12 cellular contexts compared by ENCODE assay signal in the genomic region with DNA sequence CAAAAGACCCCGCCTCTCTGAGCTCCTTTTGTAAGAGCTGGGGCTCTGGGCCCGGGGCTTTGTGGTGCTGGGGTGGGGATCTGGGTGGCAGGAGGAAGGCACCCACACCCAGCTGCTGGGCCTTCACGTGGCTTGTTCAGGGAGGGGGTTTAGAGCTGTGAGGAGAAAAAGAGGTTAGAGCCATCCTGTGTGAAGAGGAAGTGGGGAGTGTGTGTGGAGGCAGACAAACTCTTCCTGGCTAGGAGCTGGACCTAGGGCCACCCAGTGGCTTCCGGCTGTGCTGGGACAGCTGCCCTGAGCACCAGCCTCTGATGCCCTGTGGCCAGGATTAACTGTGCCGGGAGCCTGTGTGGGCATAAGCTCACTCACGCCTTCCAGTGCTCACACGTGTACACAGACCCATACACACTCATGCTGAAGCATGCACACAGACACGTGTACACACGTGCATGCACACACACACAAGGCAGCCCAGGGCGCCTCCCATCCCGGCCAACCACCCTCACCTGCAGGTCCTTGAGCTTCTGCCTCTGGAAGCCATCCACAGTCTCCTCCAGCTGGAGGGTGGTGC. TPM values are rescaled to one million over a fixed set of nuclear protein-coding genes. Genes with fewer than 3 reads are reported as not detected.
DNase-seq lines count a peak whose midpoint lies in the region; ATAC-seq and TF ChIP-seq lines count a peak whose summit lies in the region.
"Had no signal": no experiment of that assay in that cellular context is flagged by ENCODE, and none has a peak within 500 bp of the region (broad histone marks: within the 10 kb centered on the region; RNA-seq: fewer than 3 reads in every experiment).

No MANE protein-coding gene starts in this region.

- DNase-seq in GM06990 (ENCODE audit: extremely low read depth, insufficient read length) (peak; percentile 46), naive B cell (peak; percentile 59), H9 (no peak), NCI-H1694 treated with DMSO at 0.1 percent for 48 hours (lab: John Stamatoyannopoulos, UW) (no peak), osteocyte (ENCODE audit: extremely low spot score, unreplicated experiment) (no peak)
- peak; percentile 28 for DNase-seq in activated CD8-positive, alpha-beta T cell treated with anti-CD3 and anti-CD28 coated beads for 36 hours

- H3K27ac ChIP-seq in H9 (ENCODE audit: insufficient read length, low read depth, low read length), result no peak overlapping the region
- H3K27ac ChIP-seq: esophagus muscularis mucosa, thoracic aorta had no signal

- H3K56ac ChIP-seq in H9 (ENCODE audit: insufficient read length, low read depth, low read length), result no peak overlapping the region

- no peaks in the 10 kb centered on the region for H3K79me1 ChIP-seq in H9 (ENCODE audit: insufficient read depth, low read depth, low read length, poor library complexity, severe bottlenecking)

- H4K91ac ChIP-seq in H9 (ENCODE audit: insufficient read length, low read depth, low read length), result no peak overlapping the region

- no peak overlapping the region for H2BK15ac ChIP-seq in H9 (ENCODE audit: low read depth, low read length)

- H3K9me3 Mint-ChIP-seq in activated CD8-positive, alpha-beta T cell treated with anti-CD3 and anti-CD28 coated beads for 36 hours, result no peaks in the 10 kb centered on the region
- no peaks in the 10 kb centered on the region for H3K9me3 Mint-ChIP-seq in naive B cell
- H3K9me3 Mint-ChIP-seq in H9, result no peaks in the 10 kb centered on the region
- no peaks in the 10 kb centered on the region for H3K9me3 Mint-ChIP-seq in osteocyte (ENCODE audit: unreplicated experiment)

- H2BK12ac ChIP-seq in H9 (ENCODE audit: insufficient read length, low read depth, low read length), result no peak overlapping the region

- POLR2A ChIA-PET in activated CD8-positive, alpha-beta T cell treated with anti-CD3 and anti-CD28 coated beads for 36 hours (lab: Charles Lee), result interaction anchor here (0.6 to 1.0 kb wide), 2 partner anchors 85 to 92 kb away, joined by 3 to 4 read pairs; no protein-coding TSS in a partner anchor

- H3K23ac ChIP-seq in H9 (ENCODE audit: insufficient read length, low read depth, low read length), result no peak overlapping the region

- H3K36me3 Mint-ChIP-seq in activated CD8-positive, alpha-beta T cell treated with anti-CD3 and anti-CD28 coated beads for 36 hours (ENCODE audit: low read depth), result no peaks in the 10 kb centered on the region
- H3K36me3 Mint-ChIP-seq in naive B cell (no peaks in the 10 kb centered on the region), H9 (ENCODE audit: insufficient read depth in 1 of 3, low read depth in 3 of 3) (no peaks in the 10 kb centered on the region), osteocyte (ENCODE audit: unreplicated experiment) (no peaks in the 10 kb centered on the region)

- H4K20me1 ChIP-seq in H9 (ENCODE audit: control insufficient read depth, insufficient read depth, insufficient read length), result no peaks in the 10 kb centered on the region

- H3K27me3 ChIP-seq in GM06990 (replicated peaks; ENCODE audit: control insufficient read depth, insufficient read depth, low read length), result no peaks in the 10 kb centered on the region
- H3K27me3 ChIP-seq in H9 (ENCODE audit: insufficient read depth, low read length), result no peaks in the 10 kb centered on the region
- H3K27me3 ChIP-seq: esophagus muscularis mucosa had no signal

- peaks cover 33% of the 10 kb centered on the region for H3K4me1 Mint-ChIP-seq in activated CD8-positive, alpha-beta T cell treated with anti-CD3 and anti-CD28 coated beads for 36 hours (ENCODE audit: low read depth)
- H3K4me1 Mint-ChIP-seq in naive B cell (peaks cover 18 to 47% (median 20%) of the 10 kb centered on the region in 3 donors), H9 (peaks cover 0 to 9% of the 10 kb centered on the region in 2 experiments; a peak in 2 of 4 replicates), osteocyte (ENCODE audit: unreplicated experiment) (no peaks in the 10 kb centered on the region)

- no peak overlapping the region for H3K9ac ChIP-seq in H9 (ENCODE audit: extremely low read depth, insufficient read length, low read length)

- no peak overlapping the region for H3K4me2 ChIP-seq in H9 (ENCODE audit: insufficient read depth, insufficient read length, low read length)

- H2AFZ ChIP-seq in H9 (ENCODE audit: low read length), result no peak overlapping the region

- no peak overlapping the region for H2BK20ac ChIP-seq in H9 (ENCODE audit: low read depth, low read length, poor library complexity, severe bottlenecking)

- H3K4me3 Mint-ChIP-seq in activated CD8-positive, alpha-beta T cell treated with anti-CD3 and anti-CD28 coated beads for 36 hours, result no peak overlapping the region
- peak overlapping the region in 6 of 8 donors; percentile 4 to 72 (median 58) for H3K4me3 Mint-ChIP-seq in naive B cell
- H3K4me3 Mint-ChIP-seq in H9, result no peak overlapping the region
- no peak overlapping the region for H3K4me3 Mint-ChIP-seq in osteocyte (ENCODE audit: unreplicated experiment)

- H3K79me2 ChIP-seq in H9 (ENCODE audit: insufficient read depth, low read length), result no peaks in the 10 kb centered on the region

- no peaks in the 10 kb centered on the region for H3K27me3 Mint-ChIP-seq in activated CD8-positive, alpha-beta T cell treated with anti-CD3 and anti-CD28 coated beads for 36 hours
- no peaks in the 10 kb centered on the region for H3K27me3 Mint-ChIP-seq in naive B cell
- peaks cover 23% of the 10 kb centered on the region for H3K27me3 Mint-ChIP-seq in H9 (ENCODE audit: low read depth)
- H3K27me3 Mint-ChIP-seq in osteocyte (ENCODE audit: unreplicated experiment), result peaks cover 13% of the 10 kb centered on the region

- no peak overlapping the region; the same call in 1 of the 2 replicates for H3K14ac ChIP-seq in H9 (ENCODE audit: insufficient read depth, low read length)

- H4K5ac ChIP-seq in H9 (ENCODE audit: insufficient read length, low read depth, low read length), result no peak overlapping the region

- intact Hi-C loops in activated CD8-positive, alpha-beta T cell treated with anti-CD3 and anti-CD28 coated beads for 36 hours (cut with micrococcal nuclease), result no loop called here

- no peak overlapping the region for H3K18ac ChIP-seq in H9 (ENCODE audit: insufficient read length, low read depth, low read length)

- no peak overlapping the region for H2BK5ac ChIP-seq in H9 (ENCODE audit: insufficient read length, low read length)

- H4K8ac ChIP-seq in H9 (replicated peaks; ENCODE audit: insufficient read length, low read depth, low read length), result no peak overlapping the region

- no peak overlapping the region for H3K4ac ChIP-seq in H9 (ENCODE audit: low read depth, low read length)

- no peak overlapping the region for H3T11ph ChIP-seq in H9 (ENCODE audit: low read length)

- H3K4me1 ChIP-seq in H9 (ENCODE audit: insufficient read depth, low read length), result no peaks in the 10 kb centered on the region
- H3K4me1 ChIP-seq: esophagus muscularis mucosa had no signal

- no peaks in the 10 kb centered on the region for H3K9me3 ChIP-seq in H9 (ENCODE audit: control insufficient read depth, low read depth, low read length)
- H3K9me3 ChIP-seq: esophagus muscularis mucosa, thoracic aorta had no signal

- H3K36me3 ChIP-seq in GM06990 (ENCODE audit: control insufficient read depth, insufficient read depth, low read length), result no peaks in the 10 kb centered on the region
- H3K36me3 ChIP-seq: esophagus muscularis mucosa, thoracic aorta had no signal

- no peak overlapping the region for H2AK5ac ChIP-seq in H9 (ENCODE audit: insufficient read length, low read length)

- peak overlapping the region; percentile 87 for H3K27ac Mint-ChIP-seq in activated CD8-positive, alpha-beta T cell treated with anti-CD3 and anti-CD28 coated beads for 36 hours
- H3K27ac Mint-ChIP-seq in naive B cell (peak overlapping the region in 5 of 6 donors; percentile 81 to 96 (median 86)), H9 (0 out of 7 replicates have a peak overlapping the region, but pooled peaks of 1 of the 3 experiments have one; percentile 28), osteocyte (ENCODE audit: unreplicated experiment) (no peak overlapping the region)
- H3K27ac Mint-ChIP-seq: progenitor cell of endocrine pancreas had no signal

- peak; percentile 73 for ATAC-seq in HG03108 (IDR thresholded peaks at IDR 0.05; ENCODE audit: unreplicated experiment)
- peak; percentile 82 for ATAC-seq in activated CD8-positive, alpha-beta T cell treated with anti-CD3 and anti-CD28 coated beads for 36 hours
- ATAC-seq in naive B cell (ENCODE audit: low read depth in 2 of 2), result peak; percentile 90 to 91
- ATAC-seq in HG03196 (IDR thresholded peaks at IDR 0.05; ENCODE audit: unreplicated experiment), result no peak

- H3K23me2 ChIP-seq in H9 (ENCODE audit: insufficient read length, low read depth, low read length, poor library complexity, severe bottlenecking), result no peaks in the 10 kb centered on the region

- CTCF ChIA-PET in activated CD8-positive, alpha-beta T cell treated with anti-CD3 and anti-CD28 coated beads for 36 hours (lab: Charles Lee), result interaction anchor here (0.6 to 4.5 kb wide), 4 partner anchors 10 to 324 kb away, joined by 3 to 48 read pairs (median 9); no protein-coding TSS in a partner anchor

- no peak overlapping the region for H3K4me3 ChIP-seq in GM06990 (replicated peaks; ENCODE audit: low read depth, low read length)
- H3K4me3 ChIP-seq: esophagus muscularis mucosa, thoracic aorta had no signal

- TF ChIP-seq CTCF in GM06990 (IDR thresholded peaks at IDR 0.05; ENCODE audit: insufficient read depth, low read length, poor library complexity, severe bottlenecking) (no peak), H9 (conservative IDR thresholded peaks at IDR 0.05) (no peak), osteocyte (IDR thresholded peaks at IDR 0.05) (no peak)
- TF ChIP-seq CTCF in activated CD8-positive, alpha-beta T cell treated with anti-CD3 and anti-CD28 coated beads for 36 hours (IDR thresholded peaks at IDR 0.05), result no peak

- no CpG with 5 or more reads among the region's 11 CpGs for WGBS in H9 (ENCODE audit: extremely low coverage, insufficient read length, low lambda C conversion rate)

- no peak overlapping the region for H2BK120ac ChIP-seq in H9 (ENCODE audit: low read depth, low read length, poor library complexity, severe bottlenecking)

RNA-seq across cellular contexts. Expression of a gene that starts 7.4 kb away (rescaled TPM):
- not detected for total RNA-seq in activated CD8-positive, alpha-beta T cell treated with anti-CD3 and anti-CD28 coated beads for 36 hours
- polyA plus RNA-seq in naive B cell (ENCODE audit: low read depth in 6 of 6), result not detected
- total RNA-seq in H9 (2021) (not detected in 2 replicates), osteocyte (not detected in 2 replicates)
- total RNA-seq: activated CD8-positive, alpha-beta memory T cell treated with anti-CD3 and anti-CD28 coated beads for 36 hours; esophagus muscularis mucosa; thoracic aorta had no signal

Comparison
In these comparisons a context has a peak if more than half of its experiments do, and no peak if none do; other contexts are left out.
1. DNase-seq: peak in GM06990 (single experiment), activated CD8-positive, alpha-beta T cell treated with anti-CD3 and anti-CD28 coated beads for 36 hours (single experiment) and naive B cell (single experiment); none in H9 (single experiment), NCI-H1694 treated with DMSO at 0.1 percent for 48 hours (single experiment) and osteocyte (single experiment).
2. H3K4me3 Mint-ChIP-seq: peak in naive B cell (6 of 8); none in activated CD8-positive, alpha-beta T cell treated with anti-CD3 and anti-CD28 coated beads for 36 hours (single experiment), H9 (0 of 2) and osteocyte (single experiment).